18 cellular contexts compared by ENCODE assay signal in the genomic region with DNA sequence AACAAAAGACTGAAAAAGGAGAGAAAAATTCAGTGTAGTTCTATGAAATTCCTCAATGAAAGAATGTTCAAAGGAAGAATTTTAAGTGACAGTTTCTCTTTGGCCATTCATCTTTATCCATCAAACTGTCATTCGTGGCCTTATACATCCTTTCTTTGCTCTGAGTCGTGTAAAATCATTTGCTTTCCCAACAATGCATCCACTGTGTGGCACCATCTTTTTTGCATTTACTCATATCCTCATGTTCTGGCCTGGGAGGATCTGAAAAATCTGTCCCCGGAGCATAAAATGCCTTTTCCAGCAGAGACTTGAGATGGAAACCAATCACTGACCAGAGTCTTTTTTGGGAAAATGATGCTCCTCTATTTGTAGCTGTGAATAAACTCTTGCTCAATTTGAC.
DNase-seq lines count a peak whose midpoint lies in the region; ATAC-seq and TF ChIP-seq lines count a peak whose summit lies in the region.
"Had no signal": no experiment of that assay in that cellular context is flagged by ENCODE, and none has a peak within 500 bp of the region (broad histone marks: within the 10 kb centered on the region; RNA-seq: fewer than 3 reads in every experiment).

No MANE protein-coding gene starts in this region.

- no peak overlapping the region for H3K4me3 Mint-ChIP-seq in endodermal cell
- H3K4me3 Mint-ChIP-seq: CD4-positive, CD25-positive, alpha-beta regulatory T cell; CD8-positive, alpha-beta T cell; GM23338; H9 had no signal

- DNase-seq in ELR (ENCODE audit: low read depth): peak; percentile 9
- DNase-seq in SK-MEL-5 (ENCODE audit: low read depth, low spot score): peak; percentile 89
- no peak for DNase-seq in endodermal cell
- DNase-seq in adrenal gland: no peak
- no peak for DNase-seq in HK-2 (ENCODE audit: unreplicated experiment)
- DNase-seq in tibial nerve (ENCODE audit: low spot score in 2 of 2): no peak
- DNase-seq: CD4-positive, CD25-positive, alpha-beta regulatory T cell; CD8-positive, alpha-beta T cell; DMS53; DMS79 treated with DMSO at 0.1 percent for 48 hours; GDM1; H9 had no signal

- H3K27me3 ChIP-seq in endodermal cell (ENCODE audit: control insufficient read depth, insufficient read depth, low read length, poor library complexity, severe bottlenecking): no peaks in the 10 kb centered on the region
- no peaks in the 10 kb centered on the region for H3K27me3 ChIP-seq in adrenal gland
- no peaks in the 10 kb centered on the region for H3K27me3 ChIP-seq in tibial nerve

- in situ Hi-C loops in SK-MEL-5 (cut with HindIII; ENCODE audit: low pct_unique_long_range_greater_than_20kb, low sequenced_read_pairs): no loop called here

- intact Hi-C loops in adrenal gland (cut with DNase I): no loop called here

- TF ChIP-seq POLR2A in adrenal gland (IDR thresholded peaks at IDR 0.05) (no peak), tibial nerve (IDR thresholded peaks at IDR 0.05) (no peak)

- H3K36me3 Mint-ChIP-seq in endodermal cell (ENCODE audit: low read depth): no peaks in the 10 kb centered on the region
- H3K36me3 Mint-ChIP-seq: CD4-positive, CD25-positive, alpha-beta regulatory T cell; CD8-positive, alpha-beta T cell had no signal

- TF ChIP-seq CTCF in endodermal cell (conservative IDR thresholded peaks at IDR 0.05) (no peak), adrenal gland (IDR thresholded peaks at IDR 0.05) (no peak), tibial nerve (IDR thresholded peaks at IDR 0.05) (no peak)

- H3K4me3 ChIP-seq in endodermal cell (ENCODE audit: low read length) (no peak overlapping the region), mesodermal cell (ENCODE audit: extremely low read depth, insufficient read depth, low read length, poor library complexity, severe bottlenecking) (no peak overlapping the region), adrenal gland (no peak overlapping the region), tibial nerve (no peak overlapping the region)
- H3K4me3 ChIP-seq: GM12878, GM23338 had no signal

- H3K4me1 ChIP-seq in endodermal cell (ENCODE audit: control insufficient read depth, insufficient read depth, low read length) (no peaks in the 10 kb centered on the region), mesodermal cell (ENCODE audit: control insufficient read depth, insufficient read depth, low read length, poor library complexity, severe bottlenecking) (peaks cover 9% of the 10 kb centered on the region), adrenal gland (replicated peaks in 1 of 2) (peaks cover 0 to 11% of the 10 kb centered on the region in 2 donors), tibial nerve (no peaks in the 10 kb centered on the region)

- H3K9me3 ChIP-seq in endodermal cell (ENCODE audit: control insufficient read depth, low read length): peaks cover 3% of the 10 kb centered on the region
- H3K9me3 ChIP-seq in mesodermal cell (ENCODE audit: control insufficient read depth, low read length): peaks cover 5% of the 10 kb centered on the region
- no peaks in the 10 kb centered on the region for H3K9me3 ChIP-seq in adrenal gland (replicated peaks in 1 of 3)
- peaks cover 0 to 6% (median 0%) of the 10 kb centered on the region in 4 donors for H3K9me3 ChIP-seq in tibial nerve

- TF ChIP-seq EP300 in tibial nerve (IDR thresholded peaks at IDR 0.05): no peak

- peaks cover 7% of the 10 kb centered on the region for H3K9me3 Mint-ChIP-seq in endodermal cell

- H3K36me3 ChIP-seq in endodermal cell (ENCODE audit: control insufficient read depth, insufficient read depth, low read length): no peaks in the 10 kb centered on the region
- no peaks in the 10 kb centered on the region for H3K36me3 ChIP-seq in mesodermal cell (ENCODE audit: control insufficient read depth, insufficient read depth, low read length)
- no peaks in the 10 kb centered on the region for H3K36me3 ChIP-seq in adrenal gland (replicated peaks in 1 of 2)
- no peaks in the 10 kb centered on the region for H3K36me3 ChIP-seq in tibial nerve

- H3K27ac Mint-ChIP-seq in endodermal cell: no peak overlapping the region
- H3K27ac Mint-ChIP-seq: CD4-positive, CD25-positive, alpha-beta regulatory T cell; CD8-positive, alpha-beta T cell; GM23338; H9 had no signal

- 86 to 88% methylated on average over 3 of the region's 3 CpGs for WGBS in endodermal cell (ENCODE audit: insufficient coverage in 1 of 2, insufficient read length in 1 of 2), 2 experiments
- WGBS in mesodermal cell (ENCODE audit: insufficient coverage in 2 of 2), 2 experiments: 60 to 87% methylated on average over 3 of the region's 3 CpGs
- WGBS in adrenal gland, 4 donors: 75 to 85% (median 81%) methylated on average over 3 of the region's 3 CpGs
- WGBS in tibial nerve, 2 donors: 40 to 47% methylated on average over 3 of the region's 3 CpGs

- no peaks in the 10 kb centered on the region for H3K4me1 Mint-ChIP-seq in endodermal cell
- H3K4me1 Mint-ChIP-seq: CD4-positive, CD25-positive, alpha-beta regulatory T cell; GM23338; H9 had no signal

- ATAC-seq in GM19351 (IDR thresholded peaks at IDR 0.05; ENCODE audit: unreplicated experiment): no peak
- ATAC-seq: CD8-positive, alpha-beta T cell; GM12878; GM23338; HCT116 had no signal

- H3K27ac ChIP-seq in endodermal cell (ENCODE audit: low read depth, low read length) (peak overlapping the region; percentile 59), mesodermal cell (ENCODE audit: low read depth, low read length, severe bottlenecking) (peak overlapping the region; percentile 38), adrenal gland (no peak overlapping the region), tibial nerve (no peak overlapping the region)
- H3K27ac ChIP-seq: C4-2B had no signal

- H3K27me3 Mint-ChIP-seq in endodermal cell (ENCODE audit: insufficient read depth): no peaks in the 10 kb centered on the region
- H3K27me3 Mint-ChIP-seq: CD4-positive, CD25-positive, alpha-beta regulatory T cell had no signal

- H3K9ac ChIP-seq in endodermal cell (ENCODE audit: extremely low read depth, low read length, poor library complexity, severe bottlenecking): no peak overlapping the region

Comparison
In these comparisons a context has a peak if more than half of its experiments do, and no peak if none do; other contexts are left out.
1. DNase-seq: peak in ELR (single experiment) and SK-MEL-5 (single experiment); none in endodermal cell (single experiment), adrenal gland (0 of 7), HK-2 (single experiment) and tibial nerve (0 of 2).
2. H3K27ac ChIP-seq: peak in endodermal cell (single experiment) and mesodermal cell (single experiment); none in adrenal gland (0 of 5) and tibial nerve (0 of 4).